ENCODE assay signal across 1 cellular context in genomic region chr16:78045865-78046581, GRCh38.
TF ChIP-seq lines count a peak whose summit lies in the region.

No MANE protein-coding gene starts in this region.

TF ChIP-seq in HepG2, 621 proteins besides CTCF, POLR2A, EP300 and RAD21 (continues in another document):
- TF ChIP-seq CENPBD1 (CRISPR knock-in tag; IDR thresholded peaks at IDR 0.05; ENCODE audit: borderline replicate concordance, low read depth) (peak; percentile 84; the same call in 1 of the 2 replicates), CENPT (CRISPR knock-in tag; IDR thresholded peaks at IDR 0.05; ENCODE audit: low read depth) (peak; percentile 97), KLF9 (CRISPR knock-in tag; IDR thresholded peaks at IDR 0.05; ENCODE audit: low read depth) (0 out of 2 replicates have a peak, but pooled peaks have one; percentile 78), ZBTB38 (CRISPR knock-in tag; IDR thresholded peaks at IDR 0.05) (peak; percentile 96), SP5 (CRISPR knock-in tag; IDR thresholded peaks at IDR 0.05; ENCODE audit: borderline replicate concordance, low read depth) (peak; percentile 36; the same call in 1 of the 2 replicates), NBN (conservative IDR thresholded peaks at IDR 0.05) (no peak), ZNF720 (CRISPR knock-in tag; IDR thresholded peaks at IDR 0.05) (no peak; the same call in 1 of the 2 replicates), THAP7 (CRISPR knock-in tag; IDR thresholded peaks at IDR 0.05) (peak; percentile 93; the same call in 1 of the 2 replicates), ZBTB7B (CRISPR knock-in tag; IDR thresholded peaks at IDR 0.05) (peak; percentile 96), THRA (CRISPR knock-in tag; IDR thresholded peaks at IDR 0.05; ENCODE audit: borderline replicate concordance) (peak; percentile 96), SIX1 (CRISPR knock-in tag; IDR thresholded peaks at IDR 0.05; ENCODE audit: borderline replicate concordance) (no peak), NCOR1 (IDR thresholded peaks at IDR 0.05; ENCODE audit: borderline replicate concordance, low read length) (no peak), ZSCAN22 (CRISPR knock-in tag; IDR thresholded peaks at IDR 0.05) (peak; percentile 57; the same call in 1 of the 2 replicates), TBX3 (IDR thresholded peaks at IDR 0.05; ENCODE audit: borderline replicate concordance) (no peak), MIER3 (CRISPR knock-in tag; IDR thresholded peaks at IDR 0.05; ENCODE audit: borderline replicate concordance) (peak; percentile 92; the same call in 1 of the 2 replicates), RXRB (CRISPR knock-in tag; IDR thresholded peaks at IDR 0.05; ENCODE audit: borderline replicate concordance) (peak; percentile 80), ZGPAT (CRISPR knock-in tag; IDR thresholded peaks at IDR 0.05) (peak; percentile 89), ZNF441 (CRISPR knock-in tag; IDR thresholded peaks at IDR 0.05; ENCODE audit: borderline replicate concordance) (peak; percentile 97), KLF13 (CRISPR knock-in tag; IDR thresholded peaks at IDR 0.05) (peak; percentile 98), LBX2 (CRISPR knock-in tag; IDR thresholded peaks at IDR 0.05; ENCODE audit: borderline replicate concordance) (peak; percentile 99), SRSF4 (IDR thresholded peaks at IDR 0.05; ENCODE audit: low read depth, low read length, poor library complexity, severe bottlenecking) (no peak), FOXP1 (IDR thresholded peaks at IDR 0.05) (no peak), FOXP1 (CRISPR knock-in tag; IDR thresholded peaks at IDR 0.05) (no peak), NONO (IDR thresholded peaks at IDR 0.05) (no peak), NONO (CRISPR knock-in tag; conservative IDR thresholded peaks at IDR 0.05) (peak; percentile 93), KIAA2018 (CRISPR knock-in tag; IDR thresholded peaks at IDR 0.05; ENCODE audit: borderline replicate concordance) (no peak; the same call in 1 of the 2 replicates), ZMYM3 (CRISPR knock-in tag; IDR thresholded peaks at IDR 0.05) (peak; percentile 37; the same call in 1 of the 2 replicates), YEATS4 (CRISPR knock-in tag; IDR thresholded peaks at IDR 0.05; ENCODE audit: borderline replicate concordance) (peak; percentile 93), PBX3 (CRISPR knock-in tag; IDR thresholded peaks at IDR 0.05; ENCODE audit: borderline replicate concordance) (peak; percentile 99), ZBED4 (CRISPR knock-in tag; IDR thresholded peaks at IDR 0.05; ENCODE audit: borderline replicate concordance) (peak; percentile 96), ZNF225 (CRISPR knock-in tag; IDR thresholded peaks at IDR 0.05) (peak; percentile 99; the same call in 1 of the 2 replicates), KLF6 (CRISPR knock-in tag; IDR thresholded peaks at IDR 0.05) (peak; percentile 100), ZNF44 (CRISPR knock-in tag; IDR thresholded peaks at IDR 0.05) (peak; percentile 77; the same call in 1 of the 2 replicates), ZNF235 (CRISPR knock-in tag; IDR thresholded peaks at IDR 0.05; ENCODE audit: borderline replicate concordance) (peak; percentile 100), ZFP36L1 (CRISPR knock-in tag; IDR thresholded peaks at IDR 0.05) (peak; percentile 98), TAF1 (CRISPR knock-in tag; IDR thresholded peaks at IDR 0.05) (peak; percentile 46; the same call in 1 of the 2 replicates), ZNF18 (CRISPR knock-in tag; IDR thresholded peaks at IDR 0.05; ENCODE audit: insufficient replicate concordance) (peak; percentile 94), PTBP1 (IDR thresholded peaks at IDR 0.05; ENCODE audit: low read depth, low read length, poor library complexity, severe bottlenecking) (peak; percentile 76), MYNN (CRISPR knock-in tag; IDR thresholded peaks at IDR 0.05; ENCODE audit: low read depth) (peak; percentile 90; the same call in 1 of the 2 replicates)
